In genomic region chr3:29186982-29187718, GRCh38 we compare ENCODE assay signal across 12 cellular contexts.
A peak's percentile ranks its signal among the peaks of the same experiment; 100 is the strongest.
DNase-seq lines count a peak whose midpoint lies in the region; ATAC-seq and TF ChIP-seq lines count a peak whose summit lies in the region.
"Had no signal": no experiment of that assay in that cellular context is flagged by ENCODE, and none has a peak within 500 bp of the region (broad histone marks: within the 10 kb centered on the region; RNA-seq: fewer than 3 reads in every experiment).

No MANE protein-coding gene starts in this region.

- no peaks in the 10 kb centered on the region for H3K36me3 ChIP-seq in OCI-LY7 (ENCODE audit: insufficient read depth, low read length)
- H3K36me3 ChIP-seq: pancreas had no signal

- H3K4me2 ChIP-seq in OCI-LY7 (ENCODE audit: low read length), result no peak overlapping the region

- no TSS peak for BruUV-seq in Calu3 (replicated peaks; lab: Mats Ljungman, UMichigan)
- BruUV-seq in OCI-LY7 (replicated peaks; lab: Mats Ljungman, UMichigan), result no TSS peak

- CTCF ChIA-PET in Calu3 (lab: Charles Lee) (no interaction called here), OCI-LY7 (lab: Charles Lee; ENCODE audit: unreplicated experiment) (no interaction called here)

- peaks cover under 1% of the 10 kb centered on the region for H3K9me3 Mint-ChIP-seq in Calu3 (ENCODE audit: low read depth, unreplicated experiment)
- H3K9me3 Mint-ChIP-seq in activated naive CD8-positive, alpha-beta T cell treated with anti-CD3 and anti-CD28 coated beads for 36 hours, result peaks cover 7% of the 10 kb centered on the region
- H3K9me3 Mint-ChIP-seq: H9 had no signal

- H3K27ac ChIP-seq in OCI-LY7 (ENCODE audit: low read depth, low read length, poor library complexity, severe bottlenecking), result no peak overlapping the region
- H3K27ac ChIP-seq: pancreas had no signal

- intact Hi-C loops in Calu3 (cut with micrococcal nuclease; ENCODE audit: unreplicated experiment) (no loop called here), OCI-LY7 (cut with micrococcal nuclease; ENCODE audit: unreplicated experiment) (no loop called here)

- no peaks in the 10 kb centered on the region for H4K20me1 ChIP-seq in OCI-LY7 (ENCODE audit: insufficient read depth, low read length)

- DNase-seq in Calu3 (no peak), HPDE6-E6E7 (ENCODE audit: extremely low spot score) (peak; percentile 4), kidney tubule cell (ENCODE audit: low spot score) (peak; percentile 99), OCI-LY7 (ENCODE audit: low spot score) (no peak), retina (no peak)
- no peak for DNase-seq in activated naive CD8-positive, alpha-beta T cell treated with anti-CD3 and anti-CD28 coated beads for 36 hours
- DNase-seq: effector memory CD4-positive, alpha-beta T cell; H9; pancreas; T-helper 2 cell had no signal

- TF ChIP-seq CTCF in Calu3 (IDR thresholded peaks at IDR 0.05; ENCODE audit: unreplicated experiment) (no peak), OCI-LY7 (conservative IDR thresholded peaks at IDR 0.05; ENCODE audit: low read length) (no peak)

- H3K4me1 Mint-ChIP-seq in Calu3 (ENCODE audit: low read depth, unreplicated experiment), result peaks cover 11% of the 10 kb centered on the region
- peaks cover 21% of the 10 kb centered on the region for H3K4me1 Mint-ChIP-seq in activated naive CD8-positive, alpha-beta T cell treated with anti-CD3 and anti-CD28 coated beads for 36 hours

- H3K9me2 ChIP-seq in OCI-LY7 (ENCODE audit: insufficient read depth, low read length), result no peaks in the 10 kb centered on the region

- H3K27me3 Mint-ChIP-seq in Calu3 (ENCODE audit: unreplicated experiment), result no peaks in the 10 kb centered on the region
- H3K27me3 Mint-ChIP-seq in activated naive CD8-positive, alpha-beta T cell treated with anti-CD3 and anti-CD28 coated beads for 36 hours, result no peaks in the 10 kb centered on the region

- no peaks in the 10 kb centered on the region for H3K4me1 ChIP-seq in OCI-LY7 (ENCODE audit: insufficient read depth, low read length, poor library complexity, severe bottlenecking)
- H3K4me1 ChIP-seq: pancreas had no signal

- POLR2A ChIA-PET in OCI-LY7 (lab: Charles Lee), result interaction anchor here (0.6 to 1.1 kb wide), 2 partner anchors 52 to 129 kb away, joined by 3 to 5 read pairs; no protein-coding TSS in a partner anchor

- no peaks in the 10 kb centered on the region for H3K9me3 ChIP-seq in OCI-LY7 (ENCODE audit: low read length)
- H3K9me3 ChIP-seq: pancreas had no signal

- no peak for ATAC-seq in HG02885 (IDR thresholded peaks at IDR 0.05; ENCODE audit: poor library complexity, unreplicated experiment)
- ATAC-seq in HG03342 (IDR thresholded peaks at IDR 0.05; ENCODE audit: unreplicated experiment), result no peak

- no peaks in the 10 kb centered on the region for H3K36me3 Mint-ChIP-seq in Calu3 (ENCODE audit: insufficient read depth, unreplicated experiment)
- H3K36me3 Mint-ChIP-seq in activated naive CD8-positive, alpha-beta T cell treated with anti-CD3 and anti-CD28 coated beads for 36 hours, result no peaks in the 10 kb centered on the region

- no peak overlapping the region for H3K4me3 ChIP-seq in OCI-LY7 (ENCODE audit: low read depth, low read length, poor library complexity, severe bottlenecking)
- H3K4me3 ChIP-seq: pancreas had no signal

- H3K27ac Mint-ChIP-seq in Calu3 (ENCODE audit: unreplicated experiment), result peak overlapping the region; percentile 83
- peak overlapping the region; percentile 87 for H3K27ac Mint-ChIP-seq in activated naive CD8-positive, alpha-beta T cell treated with anti-CD3 and anti-CD28 coated beads for 36 hours
- H3K27ac Mint-ChIP-seq: H9 had no signal

- no peak overlapping the region for H2AFZ ChIP-seq in OCI-LY7 (ENCODE audit: low read length)

- H3K79me2 ChIP-seq in OCI-LY7 (ENCODE audit: insufficient read depth, low read depth, low read length), result no peaks in the 10 kb centered on the region

- H3K4me3 Mint-ChIP-seq in Calu3 (ENCODE audit: low read depth, unreplicated experiment), result no peak overlapping the region
- no peak overlapping the region for H3K4me3 Mint-ChIP-seq in activated naive CD8-positive, alpha-beta T cell treated with anti-CD3 and anti-CD28 coated beads for 36 hours
- H3K4me3 Mint-ChIP-seq: H9 had no signal

Comparison
In these comparisons a context has a peak if more than half of its experiments do, and no peak if none do; other contexts are left out.
1. DNase-seq: peak in HPDE6-E6E7 (single experiment) and kidney tubule cell (single experiment); none in Calu3 (single experiment), activated naive CD8-positive, alpha-beta T cell treated with anti-CD3 and anti-CD28 coated beads for 36 hours (single experiment), OCI-LY7 (single experiment) and retina (single experiment).